ENCODE assay signal across 1 cellular context in genomic region chr13:49620170-49620621, GRCh38.
TF ChIP-seq lines count a peak whose summit lies in the region.

No MANE protein-coding gene starts in this region.

TF ChIP-seq in GM23338, 12 proteins besides CTCF, POLR2A, EP300 and RAD21 (continued from another document):
- TF ChIP-seq REST (IDR thresholded peaks at IDR 0.05; ENCODE audit: unreplicated experiment) (no peak), POLR2AphosphoS5 (IDR thresholded peaks at IDR 0.05; ENCODE audit: low read depth) (no peak), STAT1 (IDR thresholded peaks at IDR 0.05; ENCODE audit: unreplicated experiment) (no peak), EZH2phosphoT487 (IDR thresholded peaks at IDR 0.05; ENCODE audit: unreplicated experiment) (no peak), ZNF462 (CRISPR knock-in tag; IDR thresholded peaks at IDR 0.05) (no peak), EZH2 (IDR thresholded peaks at IDR 0.05; ENCODE audit: low read depth, unreplicated experiment) (no peak)
